Comparison of ENCODE assay signal across 14 cellular contexts in the genomic region with DNA sequence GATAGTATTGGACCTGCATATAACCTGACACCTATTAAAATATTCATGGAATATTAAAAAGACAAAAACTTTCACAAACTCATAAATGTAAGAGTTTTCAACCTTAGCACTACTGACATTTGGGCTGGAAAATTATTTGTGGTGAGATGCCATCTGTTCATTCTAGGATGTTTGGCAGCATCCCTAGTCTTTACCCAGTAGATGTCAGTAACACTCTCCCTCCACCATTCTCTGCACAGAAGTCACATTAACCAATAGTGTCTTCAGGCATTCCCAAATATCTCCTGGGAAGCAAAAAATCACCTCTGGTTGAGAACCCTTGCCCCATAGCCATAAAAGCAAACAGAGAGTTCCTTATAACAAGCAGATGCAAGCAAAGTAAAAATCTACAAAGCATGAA. TPM values are rescaled to one million over a fixed set of nuclear protein-coding genes. Genes with fewer than 3 reads are reported as not detected.
DNase-seq lines count a peak whose midpoint lies in the region; ATAC-seq and TF ChIP-seq lines count a peak whose summit lies in the region.
"Had no signal": no experiment of that assay in that cellular context is flagged by ENCODE, and none has a peak within 500 bp of the region (broad histone marks: within the 10 kb centered on the region; RNA-seq: fewer than 3 reads in every experiment).

No MANE protein-coding gene starts in this region.

- no peak overlapping the region for H3K4me3 Mint-ChIP-seq in H9
- H3K4me3 Mint-ChIP-seq: brain, memory B cell had no signal

- no peaks in the 10 kb centered on the region for H3K9me3 ChIP-seq in H9 (ENCODE audit: control insufficient read depth, low read depth, low read length)
- no peaks in the 10 kb centered on the region for H3K9me3 ChIP-seq in SK-N-SH
- no peaks in the 10 kb centered on the region for H3K9me3 ChIP-seq in hepatocyte (ENCODE audit: low read depth)
- H3K9me3 ChIP-seq in MG63 = no peaks in the 10 kb centered on the region
- H3K9me3 ChIP-seq: esophagus squamous epithelium had no signal

- no peaks in the 10 kb centered on the region for H3K23me2 ChIP-seq in H9 (ENCODE audit: insufficient read length, low read depth, low read length, poor library complexity, severe bottlenecking)

- H2BK15ac ChIP-seq in H9 (ENCODE audit: low read depth, low read length) = no peak overlapping the region

- TF ChIP-seq RAD21 in SK-N-SH (IDR thresholded peaks at IDR 0.05; ENCODE audit: low read length) = peak; percentile 36; the same call in 1 of the 2 replicates

- no peak overlapping the region for H3K27ac ChIP-seq in C4-2B
- no peak overlapping the region for H3K27ac ChIP-seq in H9 (ENCODE audit: insufficient read length, low read depth, low read length)
- no peak overlapping the region for H3K27ac ChIP-seq in SK-N-SH (ENCODE audit: low read depth in 2 of 2, low read length in 1 of 2)
- H3K27ac ChIP-seq in hepatocyte = no peak overlapping the region
- H3K27ac ChIP-seq: esophagus squamous epithelium had no signal

- no peak overlapping the region for H3K14ac ChIP-seq in H9 (ENCODE audit: insufficient read depth, low read length)

- H2BK12ac ChIP-seq in H9 (ENCODE audit: insufficient read length, low read depth, low read length) = no peak overlapping the region

- no peak overlapping the region for H3K27ac Mint-ChIP-seq in H9
- H3K27ac Mint-ChIP-seq: brain, memory B cell had no signal

- no peak overlapping the region for H4K91ac ChIP-seq in H9 (ENCODE audit: insufficient read length, low read depth, low read length)

- no peaks in the 10 kb centered on the region for H3K79me1 ChIP-seq in H9 (ENCODE audit: insufficient read depth, low read depth, low read length, poor library complexity, severe bottlenecking)

- no peaks in the 10 kb centered on the region for H3F3A ChIP-seq in SK-N-SH (replicated peaks; ENCODE audit: insufficient read depth)

- H4K20me1 ChIP-seq in H9 (ENCODE audit: control insufficient read depth, insufficient read depth, insufficient read length) (no peaks in the 10 kb centered on the region), SK-N-SH (ENCODE audit: insufficient read depth) (no peaks in the 10 kb centered on the region), hepatocyte (ENCODE audit: insufficient read depth, poor library complexity, severe bottlenecking) (no peaks in the 10 kb centered on the region)

- H3K9ac ChIP-seq in H9 (ENCODE audit: extremely low read depth, insufficient read length, low read length) (no peak overlapping the region), SK-N-SH (no peak overlapping the region)

- no peaks in the 10 kb centered on the region for H3K36me3 Mint-ChIP-seq in H9 (ENCODE audit: insufficient read depth in 1 of 3, low read depth in 3 of 3)
- H3K36me3 Mint-ChIP-seq: brain, memory B cell had no signal

- H3K18ac ChIP-seq in H9 (ENCODE audit: insufficient read length, low read depth, low read length) = no peak overlapping the region

- POLR2A ChIA-PET in SK-N-SH (lab: Yijun Ruan, JAX) = no interaction called here

- H3K4me3 ChIP-seq in SK-N-SH (ENCODE audit: low read depth in 2 of 2, low read length in 1 of 2) (no peak overlapping the region), hepatocyte (no peak overlapping the region), MG63 (no peak overlapping the region)
- H3K4me3 ChIP-seq: esophagus squamous epithelium had no signal

- H3K79me2 ChIP-seq in H9 (ENCODE audit: insufficient read depth, low read length) = no peaks in the 10 kb centered on the region
- no peaks in the 10 kb centered on the region for H3K79me2 ChIP-seq in SK-N-SH (ENCODE audit: insufficient read depth)
- no peaks in the 10 kb centered on the region for H3K79me2 ChIP-seq in hepatocyte

- no peak overlapping the region for H2BK120ac ChIP-seq in H9 (ENCODE audit: low read depth, low read length, poor library complexity, severe bottlenecking)

- CTCF ChIA-PET in SK-N-SH (lab: Yijun Ruan, JAX) = no interaction called here

- no peak for TF ChIP-seq EP300 in SK-N-SH (IDR thresholded peaks at IDR 0.05; ENCODE audit: borderline replicate concordance in 1 of 2, low read depth in 1 of 2, low read length in 1 of 2)

- H3K27me3 ChIP-seq in H9 (ENCODE audit: insufficient read depth, low read length) (no peaks in the 10 kb centered on the region), SK-N-SH (ENCODE audit: insufficient read depth) (no peaks in the 10 kb centered on the region), hepatocyte (no peaks in the 10 kb centered on the region), MG63 (no peaks in the 10 kb centered on the region)
- H3K27me3 ChIP-seq: esophagus squamous epithelium had no signal

- no peak overlapping the region for H2BK20ac ChIP-seq in H9 (ENCODE audit: low read depth, low read length, poor library complexity, severe bottlenecking)

- no peak overlapping the region for H2AK5ac ChIP-seq in H9 (ENCODE audit: insufficient read length, low read length)

- H3K4me1 Mint-ChIP-seq in H9 = peaks cover 2% of the 10 kb centered on the region in 2 experiments; a peak in 2 of 4 replicates
- H3K4me1 Mint-ChIP-seq: brain, memory B cell had no signal

- no peak for ATAC-seq in stimulated activated naive CD8-positive, alpha-beta T cell treated with anti-CD3 and anti-CD28 coated beads, Interleukin-15, Interleukin-2, amounts not matched to agents 100 U/mL and 50 U/mL, for 24 hours

- no peak overlapping the region for H3K56ac ChIP-seq in H9 (ENCODE audit: insufficient read length, low read depth, low read length)

- DNase-seq in H9 = no peak
- no peak for DNase-seq in SK-N-SH
- DNase-seq in hepatocyte (ENCODE audit: low spot score) = no peak
- DNase-seq in stimulated activated CD4-positive, alpha-beta T cell treated with anti-CD3 and anti-CD28 coated beads, Interleukin-15, amount 100 ng/mL, for 24 hours = no peak
- no peak for DNase-seq in activated T-cell treated with anti-CD3 and anti-CD28 coated beads for 4 hours
- no peak for DNase-seq in MG63
- DNase-seq in stimulated activated naive CD8-positive, alpha-beta T cell treated with anti-CD3 and anti-CD28 coated beads, Interleukin-15, Interleukin-2, amounts not matched to agents 100 U/mL and 50 U/mL, for 24 hours = no peak
- DNase-seq: esophagus squamous epithelium, NCI-H1436 treated with DMSO at 0.1 percent for 48 hours had no signal

- no peak overlapping the region for H3K4ac ChIP-seq in H9 (ENCODE audit: low read depth, low read length)

- no peak overlapping the region for H2AFZ ChIP-seq in H9 (ENCODE audit: low read length)
- no peak overlapping the region for H2AFZ ChIP-seq in SK-N-SH (ENCODE audit: low read depth)
- no peak overlapping the region for H2AFZ ChIP-seq in hepatocyte

- no peak overlapping the region for H3K23ac ChIP-seq in H9 (ENCODE audit: insufficient read length, low read depth, low read length)

- H3K9me3 Mint-ChIP-seq in H9 = no peaks in the 10 kb centered on the region; a peak in 1 of 5 replicates
- H3K9me3 Mint-ChIP-seq: brain had no signal

- H3K9me2 ChIP-seq in SK-N-SH (no peaks in the 10 kb centered on the region), hepatocyte (replicated peaks; ENCODE audit: insufficient read depth) (no peaks in the 10 kb centered on the region)

- TF ChIP-seq CTCF in C4-2B (conservative IDR thresholded peaks at IDR 0.05) = peak; percentile 32
- peak; percentile 66 for TF ChIP-seq CTCF in H9 (conservative IDR thresholded peaks at IDR 0.05)
- peak; percentile 15 for TF ChIP-seq CTCF in SK-N-SH (IDR thresholded peaks at IDR 0.05)
- TF ChIP-seq CTCF in hepatocyte (IDR thresholded peaks at IDR 0.05; ENCODE audit: poor library complexity) = peak; percentile 16

- H3K4me2 ChIP-seq in H9 (ENCODE audit: insufficient read depth, insufficient read length, low read length) (no peak overlapping the region), SK-N-SH (no peak overlapping the region), hepatocyte (no peak overlapping the region)

- H3K27me3 Mint-ChIP-seq in H9 (ENCODE audit: low read depth) = no peaks in the 10 kb centered on the region
- H3K27me3 Mint-ChIP-seq: brain, memory B cell had no signal

- H2BK5ac ChIP-seq in H9 (ENCODE audit: insufficient read length, low read length) = no peak overlapping the region

- H3T11ph ChIP-seq in H9 (ENCODE audit: low read length) = no peak overlapping the region

- H4K5ac ChIP-seq in H9 (ENCODE audit: insufficient read length, low read depth, low read length) = no peak overlapping the region

- H3K36me3 ChIP-seq in SK-N-SH (replicated peaks in 1 of 2; ENCODE audit: control insufficient read depth in 1 of 2, insufficient read depth in 2 of 2, low read length in 1 of 2) = no peaks in the 10 kb centered on the region
- no peaks in the 10 kb centered on the region for H3K36me3 ChIP-seq in hepatocyte (replicated peaks; ENCODE audit: insufficient read depth, low read depth)
- H3K36me3 ChIP-seq in MG63 = no peaks in the 10 kb centered on the region
- H3K36me3 ChIP-seq: esophagus squamous epithelium had no signal

- no peak overlapping the region for H4K8ac ChIP-seq in H9 (replicated peaks; ENCODE audit: insufficient read length, low read depth, low read length)

- no peaks in the 10 kb centered on the region; the same call in 1 of the 2 replicates for H3K4me1 ChIP-seq in H9 (ENCODE audit: insufficient read depth, low read length)
- H3K4me1 ChIP-seq in SK-N-SH (ENCODE audit: control insufficient read depth in 1 of 2, insufficient read depth in 2 of 2, low read depth in 1 of 2, low read length in 1 of 2) = no peaks in the 10 kb centered on the region
- no peaks in the 10 kb centered on the region for H3K4me1 ChIP-seq in hepatocyte (ENCODE audit: insufficient read depth)
- H3K4me1 ChIP-seq: esophagus squamous epithelium had no signal

TF ChIP-seq in SK-N-SH, 30 proteins besides CTCF, POLR2A, EP300 and RAD21 (continues in another document):
- TF ChIP-seq, protein P1, sequence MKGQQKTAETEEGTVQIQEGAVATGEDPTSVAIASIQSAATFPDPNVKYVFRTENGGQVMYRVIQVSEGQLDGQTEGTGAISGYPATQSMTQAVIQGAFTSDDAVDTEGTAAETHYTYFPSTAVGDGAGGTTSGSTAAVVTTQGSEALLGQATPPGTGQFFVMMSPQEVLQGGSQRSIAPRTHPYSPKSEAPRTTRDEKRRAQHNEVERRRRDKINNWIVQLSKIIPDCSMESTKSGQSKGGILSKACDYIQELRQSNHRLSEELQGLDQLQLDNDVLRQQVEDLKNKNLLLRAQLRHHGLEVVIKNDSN (IDR thresholded peaks at IDR 0.05; ENCODE audit: borderline replicate concordance, low read depth) = no peak
- TF ChIP-seq SMC3 (IDR thresholded peaks at IDR 0.05; ENCODE audit: low read depth, low read length) = peak; percentile 2; the same call in 1 of the 2 replicates

RNA-seq across cellular contexts. Expression of a gene that starts 41.4 kb away (rescaled TPM):
- total RNA-seq in H9 (2021) (not detected in 2 replicates), hepatocyte (0.12 and 0.37 TPM in 2 replicates)
- polyA plus RNA-seq in SK-N-SH (2012; rRNA removed) (not detected in 2 replicates), hepatocyte (0.29 TPM in 1 of 2 replicates, not detected in the other)
- polyA plus RNA-seq in SK-N-SH (2012; cell fraction: cytosol; rRNA removed) = not detected in 2 replicates
- polyA plus RNA-seq in SK-N-SH (2012; cell fraction: nucleus; rRNA removed) = not detected in 2 replicates
- total RNA-seq in MG63 (2014; rRNA removed; shearing (Covaris generic); ENCODE audit: low replicate concordance) = not detected in 2 replicates
- total RNA-seq: esophagus squamous epithelium; T-helper 1 cell treated with Interleukin-12 subunit alpha and Interleukin-12 subunit beta and Interleukin-4 antibody, amounts not matched to agents 30 ng/mL and 1 ng/mL, for 36 hours; ureter had no signal

Comparison
In these comparisons a context has a peak if more than half of its experiments do, and no peak if none do; other contexts are left out.
1. CTCF ChIP-seq: peak in every context shown above with its lines; median percentile 66 in H9; 32 in C4-2B; 16 in hepatocyte; 15 in SK-N-SH.